ENCODE assay signal across 10 cellular contexts in genomic region chr2:96819101-96819875, GRCh38. TPM values are rescaled to one million over a fixed set of nuclear protein-coding genes. Genes with fewer than 3 reads are reported as not detected.
DNase-seq lines count a peak whose midpoint lies in the region; ATAC-seq and TF ChIP-seq lines count a peak whose summit lies in the region.
"Had no signal": no experiment of that assay in that cellular context is flagged by ENCODE, and none has a peak within 500 bp of the region (broad histone marks: within the 10 kb centered on the region; RNA-seq: fewer than 3 reads in every experiment).

No MANE protein-coding gene starts in this region.

- no peaks in the 10 kb centered on the region for H3K9me3 Mint-ChIP-seq in brain
- H3K9me3 Mint-ChIP-seq in activated CD4-positive, alpha-beta memory T cell treated with anti-CD3 and anti-CD28 coated beads for 36 hours = no peaks in the 10 kb centered on the region

- H3K4me1 ChIP-seq in Karpas-422 (ENCODE audit: low read length) = peaks cover 44% of the 10 kb centered on the region
- peaks cover 59% of the 10 kb centered on the region for H3K4me1 ChIP-seq in mucosa of stomach (ENCODE audit: control insufficient read depth, insufficient read depth, low read length)

- H3K36me3 Mint-ChIP-seq in brain = peaks cover 28% of the 10 kb centered on the region
- H3K36me3 Mint-ChIP-seq in activated CD4-positive, alpha-beta memory T cell treated with anti-CD3 and anti-CD28 coated beads for 36 hours = peaks cover 4% of the 10 kb centered on the region

- peaks cover 56% of the 10 kb centered on the region for H3K4me1 Mint-ChIP-seq in brain
- peaks cover 56% of the 10 kb centered on the region for H3K4me1 Mint-ChIP-seq in activated CD4-positive, alpha-beta memory T cell treated with anti-CD3 and anti-CD28 coated beads for 36 hours (ENCODE audit: low read depth)

- intact Hi-C loops in activated CD4-positive, alpha-beta memory T cell treated with anti-CD3 and anti-CD28 coated beads for 36 hours (cut with micrococcal nuclease) = loop anchor here (5.0 kb wide), 4 partner anchors 38 to 293 kb away; partner anchors contain the start of genes ANKRD36, ANKRD39 and CNNM4

- ATAC-seq in GM21360 (IDR thresholded peaks at IDR 0.05; ENCODE audit: unreplicated experiment) = no peak

- peaks cover 6% of the 10 kb centered on the region for H3K27me3 Mint-ChIP-seq in brain
- H3K27me3 Mint-ChIP-seq in activated CD4-positive, alpha-beta memory T cell treated with anti-CD3 and anti-CD28 coated beads for 36 hours = no peaks in the 10 kb centered on the region

- H3K27ac Mint-ChIP-seq in brain = peak overlapping the region in 3 of 5 experiments; percentile 19 to 45 (median 24)
- no peak overlapping the region for H3K27ac Mint-ChIP-seq in activated CD4-positive, alpha-beta memory T cell treated with anti-CD3 and anti-CD28 coated beads for 36 hours

- peak overlapping the region; percentile 84 to 91 (median 88) for H3K4me3 Mint-ChIP-seq in brain
- no peak overlapping the region for H3K4me3 Mint-ChIP-seq in activated CD4-positive, alpha-beta memory T cell treated with anti-CD3 and anti-CD28 coated beads for 36 hours

- H3K9me3 ChIP-seq in Karpas-422 (ENCODE audit: low read length) (no peaks in the 10 kb centered on the region), mucosa of stomach (ENCODE audit: control insufficient read depth, low read length) (no peaks in the 10 kb centered on the region)

- POLR2A ChIA-PET in activated CD4-positive, alpha-beta memory T cell treated with anti-CD3 and anti-CD28 coated beads for 36 hours (lab: Charles Lee) = interaction anchor here (0.6 to 1.0 kb wide), 2 partner anchors 14 to 27 kb away, joined by 4 to 5 read pairs; no protein-coding TSS in a partner anchor

- no peaks in the 10 kb centered on the region for H3K9me2 ChIP-seq in Karpas-422 (replicated peaks; ENCODE audit: insufficient read depth, low read length)

- H3K79me2 ChIP-seq in Karpas-422 (ENCODE audit: low read length) = peaks cover 68% of the 10 kb centered on the region

- CTCF ChIA-PET in activated CD4-positive, alpha-beta memory T cell treated with anti-CD3 and anti-CD28 coated beads for 36 hours (lab: Charles Lee) = interaction anchor here (0.8 to 1.2 kb wide), 3 partner anchors 18 to 293 kb away, joined by 3 to 4 read pairs (median 3); partner anchors contain the start of genes ANKRD36 and ANKRD39

- H3K9ac ChIP-seq in Karpas-422 (ENCODE audit: low read length) = peak overlapping the region; percentile 36; the same call in 1 of the 2 replicates
- peak overlapping the region; percentile 22 for H3K9ac ChIP-seq in mucosa of stomach (ENCODE audit: low read length)

- H3K36me3 ChIP-seq in Karpas-422 (ENCODE audit: insufficient read depth, low read length) (0 out of 2 replicates have a peak, but pooled peaks cover 4% of the 10 kb centered on the region), mucosa of stomach (ENCODE audit: control insufficient read depth, insufficient read depth, low read length) (no peaks in the 10 kb centered on the region)

- H3K4me3 ChIP-seq in Karpas-422 (ENCODE audit: low read length) (peak overlapping the region; percentile 73; the same call in 1 of the 2 replicates), mucosa of stomach (ENCODE audit: low read length) (peak overlapping the region; percentile 0)

- H3K4me2 ChIP-seq in Karpas-422 (ENCODE audit: low read depth, low read length, poor library complexity, severe bottlenecking) = peak overlapping the region; percentile 27

- no peak overlapping the region for H3K27ac ChIP-seq in Karpas-422 (ENCODE audit: low read length)

- H2AFZ ChIP-seq in Karpas-422 (ENCODE audit: low read length) = no peak overlapping the region

- peaks cover 13% of the 10 kb centered on the region for H4K20me1 ChIP-seq in Karpas-422 (ENCODE audit: insufficient read depth, low read depth, low read length)

- no peak for TF ChIP-seq CTCF in brain (conservative IDR thresholded peaks at IDR 0.05)

- DNase-seq in COR-L47 (lab: John Stamatoyannopoulos, UW) (peak; percentile 18), Karpas-422 (no peak)
- DNase-seq in stimulated activated CD4-positive, alpha-beta T cell treated with anti-CD3 and anti-CD28 coated beads, Interleukin-4, amount 100 ng/mL, for 24 hours = no peak
- no peak for DNase-seq in stimulated activated naive CD4-positive, alpha-beta T cell (lab: John Stamatoyannopoulos, UW)
- DNase-seq in activated CD4-positive, alpha-beta memory T cell treated with anti-CD3 and anti-CD28 coated beads for 36 hours = no peak
- DNase-seq: HCEC 1CT; stimulated activated naive CD4-positive, alpha-beta T cell treated with Interleukin-2 at 50 U/mL for 16 hours had no signal

- no peaks in the 10 kb centered on the region for H3K27me3 ChIP-seq in Karpas-422 (ENCODE audit: low read length)
- H3K27me3 ChIP-seq in mucosa of stomach (ENCODE audit: control insufficient read depth, insufficient read depth, low read length) = no peaks in the 10 kb centered on the region

RNA-seq across cellular contexts. Expression of gene CNNM3, which starts 3.2 kb away (rescaled TPM):
- total RNA-seq in Karpas-422 (2014; rRNA removed; shearing (Covaris generic); ENCODE audit: low replicate concordance) = 7.0 and 7.9 TPM in 2 replicates
- polyA plus RNA-seq in brain (ENCODE audit: insufficient read depth, low read depth, low replicate concordance) = 21.5 TPM
- 10 to 100 TPM; 16.3 to 22.2 TPM for total RNA-seq in activated CD4-positive, alpha-beta memory T cell treated with anti-CD3 and anti-CD28 coated beads for 36 hours

RNA-seq across cellular contexts. Expression of gene ANKRD23, which starts 24.5 kb away (rescaled TPM):
- total RNA-seq in Karpas-422 (2014; rRNA removed; shearing (Covaris generic); ENCODE audit: low replicate concordance) = 1.6 and 9.8 TPM in 2 replicates
- polyA plus RNA-seq in brain (ENCODE audit: insufficient read depth, low read depth, low replicate concordance) = 0.73 TPM
- total RNA-seq in activated CD4-positive, alpha-beta memory T cell treated with anti-CD3 and anti-CD28 coated beads for 36 hours = 1 to 10 TPM; 5.8 to 7.6 TPM

RNA-seq across cellular contexts. Expression of gene ANKRD39, which starts 38.5 kb away (rescaled TPM):
- 11.1 and 12.5 TPM in 2 replicates for total RNA-seq in Karpas-422 (2014; rRNA removed; shearing (Covaris generic); ENCODE audit: low replicate concordance)
- polyA plus RNA-seq in brain (ENCODE audit: insufficient read depth, low read depth, low replicate concordance) = 20.7 TPM
- total RNA-seq in activated CD4-positive, alpha-beta memory T cell treated with anti-CD3 and anti-CD28 coated beads for 36 hours = 10 to 100 TPM; 29.0 to 35.1 TPM

RNA-seq across cellular contexts. Expression of gene SEMA4C, which starts 50.6 kb away (rescaled TPM):
- 2.5 and 6.3 TPM in 2 replicates for total RNA-seq in Karpas-422 (2014; rRNA removed; shearing (Covaris generic); ENCODE audit: low replicate concordance)
- polyA plus RNA-seq in brain (ENCODE audit: insufficient read depth, low read depth, low replicate concordance) = 32.9 TPM
- total RNA-seq in activated CD4-positive, alpha-beta memory T cell treated with anti-CD3 and anti-CD28 coated beads for 36 hours = 10 to 100 TPM; 13.9 to 18.8 TPM

RNA-seq across cellular contexts. Expression of gene CNNM4, which starts 58.6 kb away (rescaled TPM):
- total RNA-seq in Karpas-422 (2014; rRNA removed; shearing (Covaris generic); ENCODE audit: low replicate concordance) = 5.6 and 6.4 TPM in 2 replicates
- 6.3 TPM for polyA plus RNA-seq in brain (ENCODE audit: insufficient read depth, low read depth, low replicate concordance)
- 1 to 10 TPM; 7.5 to 8.2 TPM for total RNA-seq in activated CD4-positive, alpha-beta memory T cell treated with anti-CD3 and anti-CD28 coated beads for 36 hours
